Comparison of ENCODE assay signal across 35 cellular contexts in the genomic region with DNA sequence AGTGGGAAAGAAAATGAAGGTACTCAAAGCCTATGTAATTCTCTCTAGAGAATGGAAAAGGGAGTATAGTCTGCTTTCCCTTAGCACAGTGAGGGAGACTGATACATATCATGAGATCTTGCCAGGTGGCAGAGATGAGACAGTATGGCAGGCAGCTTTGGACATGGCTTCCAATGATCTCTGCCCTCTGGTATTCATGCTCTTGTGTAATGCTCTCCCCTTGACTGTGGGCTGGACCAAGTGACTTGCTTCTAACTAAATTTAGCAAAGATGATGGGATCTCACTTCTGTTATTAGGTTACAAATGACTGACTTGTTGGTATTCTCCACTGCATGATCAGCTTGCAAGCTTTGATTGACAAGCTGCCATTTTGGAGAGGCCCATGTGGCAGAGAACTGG. TPM values are rescaled to one million over a fixed set of nuclear protein-coding genes. Genes with fewer than 3 reads are reported as not detected.
"Had no signal": no experiment of that assay in that cellular context is flagged by ENCODE, and none has a peak within 500 bp of the region (broad histone marks: within the 10 kb centered on the region; RNA-seq: fewer than 3 reads in every experiment).

No MANE protein-coding gene starts in this region.

- H3K4me1 ChIP-seq: esophagus muscularis mucosa, left ventricle myocardium inferior, neural progenitor cell, parathyroid adenoma, right atrium auricular region, testis, transverse colon had no signal

- H3K36me3 ChIP-seq: cardiac muscle cell, neural progenitor cell had no signal

- H3K27me3 ChIP-seq: cardiac muscle cell, esophagus muscularis mucosa, hepatocyte, neural progenitor cell, right atrium auricular region, testis, transverse colon had no signal

- H2AFZ ChIP-seq: hepatocyte, neural progenitor cell, parathyroid adenoma had no signal

- ATAC-seq: activated CD4-positive, alpha-beta T cell treated with anti-CD3 and anti-CD28 coated beads for 36 hours; activated CD8-positive, alpha-beta memory T cell treated with anti-CD3 and anti-CD28 coated beads, Interleukin-2, amount 10 ng/mL, durations not matched to agents 7 days and 5 days; activated CD8-positive, alpha-beta T cell treated with anti-CD3 and anti-CD28 coated beads, Interleukin-2, amount 10 ng/mL, durations not matched to agents 7 days and 5 days; activated naive CD4-positive, alpha-beta T cell treated with anti-CD3 and anti-CD28 coated beads, Interleukin-2, amount 50 U/mL, for 72 hours; activated T-cell treated with anti-CD3 and anti-CD28 coated beads, Interleukin-2, amount 50 U/mL, for 72 hours; effector memory CD8-positive, alpha-beta T cell; naive thymus-derived CD8-positive, alpha-beta T cell; SK-N-SH treated with all-trans-retinoic acid at 6 μM for 48 hours; T-cell had no signal

- H3K79me2 ChIP-seq: hepatocyte, parathyroid adenoma had no signal

- H3K9ac ChIP-seq: neural progenitor cell, parathyroid adenoma had no signal

- DNase-seq: activated CD4-positive, alpha-beta T cell treated with anti-CD3 and anti-CD28 coated beads for 36 hours; activated CD4-positive, CD25-positive, alpha-beta regulatory T cell; activated CD8-positive, alpha-beta memory T cell treated with anti-CD3 and anti-CD28 coated beads, Interleukin-2, amount 10 ng/mL, durations not matched to agents 7 days and 5 days; activated CD8-positive, alpha-beta T cell treated with anti-CD3 and anti-CD28 coated beads, Interleukin-2, amount 10 ng/mL, durations not matched to agents 7 days and 5 days; activated naive CD4-positive, alpha-beta T cell; activated T-cell treated with anti-CD3 and anti-CD28 coated beads for 4 hours; activated T-cell treated with anti-CD3 and anti-CD28 coated beads, Interleukin-2, amount 50 U/mL, for 72 hours; anterior cingulate cortex; cortex of kidney; effector memory CD8-positive, alpha-beta T cell; glutamatergic neuron; islet precursor cell; left ventricle myocardium inferior; naive thymus-derived CD8-positive, alpha-beta T cell; occipital lobe; stimulated activated CD4-positive, alpha-beta T cell treated with anti-CD3 and anti-CD28 coated beads, Interleukin-2, amount 100 ng/mL, for 48 hours; stimulated activated naive CD4-positive, alpha-beta T cell treated with Interleukin-2 at 50 U/mL for 16 hours; T-cell; testis; transverse colon had no signal

- H3K4me2 ChIP-seq: hepatocyte, neural progenitor cell had no signal

- H3K4me3 ChIP-seq: cardiac muscle cell, esophagus muscularis mucosa, hepatocyte, left ventricle myocardium inferior, neural progenitor cell, right atrium auricular region, testis, transverse colon had no signal

- H3K27ac ChIP-seq: cardiac muscle cell, esophagus muscularis mucosa, hepatocyte, left ventricle myocardium inferior, neural progenitor cell, parathyroid adenoma, right atrium auricular region, testis, transverse colon had no signal

- FAIRE-seq: endothelial cell of umbilical vein, frontal cortex had no signal

RNA-seq across cellular contexts. Expression of a gene that starts 10.2 kb away (rescaled TPM):
- total RNA-seq: cardiac muscle cell had no signal

RNA-seq across cellular contexts. Expression of a gene that starts 34.3 kb away (rescaled TPM):
- total RNA-seq: cerebellum, esophagus muscularis mucosa, frontal cortex, hepatocyte, left ventricle myocardium inferior, lung microvascular endothelial cell, occipital lobe, pulmonary artery endothelial cell, right atrium auricular region, testis, transverse colon, urinary bladder had no signal
- polyA plus RNA-seq: adipose tissue; cardiac muscle cell; endothelial cell of umbilical vein; hepatocyte; naive thymus-derived CD8-positive, alpha-beta T cell had no signal
